Comparison of ENCODE assay signal across 14 cellular contexts in the genomic region with DNA sequence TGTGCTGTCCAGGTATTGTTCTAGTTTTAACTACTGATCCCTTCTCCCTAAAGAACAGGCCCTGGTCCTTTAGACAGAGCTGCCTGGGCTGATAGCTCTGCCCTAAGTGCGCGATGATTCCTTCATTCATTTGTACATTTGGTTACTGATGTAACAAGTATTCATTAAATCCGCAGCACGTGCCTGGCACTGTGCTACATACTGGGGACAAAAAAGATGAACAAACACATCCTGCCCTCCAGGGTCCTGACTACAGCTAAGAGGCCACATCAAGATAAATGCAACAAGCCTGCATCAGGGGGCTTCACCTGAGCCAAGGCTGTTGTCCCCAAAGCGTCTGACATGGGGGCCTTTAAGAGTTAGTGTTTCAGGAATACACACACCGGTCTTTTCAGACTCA.
DNase-seq lines count a peak whose midpoint lies in the region; ATAC-seq, FAIRE-seq and TF ChIP-seq lines count a peak whose summit lies in the region.
"Had no signal": no experiment of that assay in that cellular context is flagged by ENCODE, and none has a peak within 500 bp of the region (broad histone marks: within the 10 kb centered on the region; RNA-seq: fewer than 3 reads in every experiment).

No MANE protein-coding gene starts in this region.

- TF ChIP-seq RAD21 in H1 (IDR thresholded peaks at IDR 0.05 in 1 of 2, conservative IDR thresholded peaks at IDR 0.05 in 1 of 2; ENCODE audit: low read depth in 2 of 2, low read length in 2 of 2) = no peak

- H3K79me2 ChIP-seq in H9 (ENCODE audit: insufficient read depth, low read length) (no peaks in the 10 kb centered on the region; the same call in 1 of the 2 replicates), H1 (ENCODE audit: control insufficient read depth in 1 of 2, insufficient read depth in 2 of 2, low read length in 2 of 2) (peaks cover 0 to 16% of the 10 kb centered on the region in 2 experiments; a peak in 3 of 4 replicates)

- no peak overlapping the region for H3T11ph ChIP-seq in H9 (ENCODE audit: low read length)

- H2AK5ac ChIP-seq in H9 (ENCODE audit: insufficient read length, low read length) (no peak overlapping the region), H1 (ENCODE audit: low read depth, low read length) (no peak overlapping the region; the same call in 1 of the 2 replicates), neuronal stem cell (ENCODE audit: low read depth, low read length) (no peak overlapping the region)

- H3K27ac ChIP-seq in H9 (ENCODE audit: insufficient read length, low read depth, low read length) (no peak overlapping the region), H1 (ENCODE audit: low read depth, low read length) (no peak overlapping the region), neuronal stem cell (replicated peaks; ENCODE audit: low read length) (no peak overlapping the region)
- H3K27ac ChIP-seq: BLaER1 treated with 17β-estradiol and CSF1 and Interleukin-3, amounts not matched to agents 10 nM and 100 nM; GM23248 had no signal

- no peaks in the 10 kb centered on the region for H3K79me1 ChIP-seq in H9 (ENCODE audit: insufficient read depth, low read depth, low read length, poor library complexity, severe bottlenecking)
- H3K79me1 ChIP-seq in H1 (ENCODE audit: low read depth, low read length) = peaks cover 6% of the 10 kb centered on the region; the same call in 1 of the 2 replicates
- H3K79me1 ChIP-seq in neuronal stem cell (ENCODE audit: low read depth, low read length) = peaks cover 6% of the 10 kb centered on the region

- no peaks in the 10 kb centered on the region for H3K9me3 ChIP-seq in H9 (ENCODE audit: control insufficient read depth, low read depth, low read length)
- H3K9me3 ChIP-seq in H1 (ENCODE audit: insufficient read depth in 2 of 2, low read depth in 1 of 2, low read length in 1 of 2) = no peaks in the 10 kb centered on the region
- H3K9me3 ChIP-seq in neuronal stem cell (replicated peaks in 1 of 2; ENCODE audit: control insufficient read depth in 2 of 2, insufficient read depth in 1 of 2, low read depth in 1 of 2, low read length in 2 of 2) = peaks cover 0 to 6% of the 10 kb centered on the region in 2 donors
- H3K9me3 ChIP-seq: BLaER1 treated with 17β-estradiol and CSF1 and Interleukin-3, amounts not matched to agents 10 nM and 100 nM had no signal

- WGBS in H9 (ENCODE audit: extremely low coverage, insufficient read length, low lambda C conversion rate) = no CpG with 5 or more reads among the region's 6 CpGs
- WGBS in H1 (ENCODE audit: extremely low coverage in 1 of 2, insufficient coverage in 1 of 2, insufficient read length in 1 of 2, insufficient replicate concordance in 2 of 2, low coverage in 1 of 2, low lambda C conversion rate in 2 of 2, missing lambda C conversion rate in 1 of 2), 2 experiments = 90% methylated on average over 6 of the region's 6 CpGs; no CpG with 5 or more reads in 1 of the 2 experiments
- WGBS in neuronal stem cell (ENCODE audit: extremely low coverage in 2 of 2, insufficient read length in 2 of 2, insufficient replicate concordance in 1 of 2), 2 donors = no CpG with 5 or more reads among the region's 6 CpGs

- H3K4me1 ChIP-seq in H9 (ENCODE audit: insufficient read depth, low read length) (peaks cover 5% of the 10 kb centered on the region; the same call in 1 of the 2 replicates), H1 (replicated peaks in 1 of 4; ENCODE audit: control insufficient read depth in 3 of 4, insufficient read depth in 4 of 4, low read length in 3 of 4) (peaks cover 7 to 27% (median 10%) of the 10 kb centered on the region in 4 experiments), neuronal stem cell (ENCODE audit: control insufficient read depth in 2 of 2, insufficient read depth in 1 of 2, low read depth in 1 of 2, low read length in 2 of 2) (peaks cover 17 to 22% of the 10 kb centered on the region in 2 donors)

- H2BK5ac ChIP-seq in H9 (ENCODE audit: insufficient read length, low read length) (no peak overlapping the region), H1 (ENCODE audit: low read depth, low read length) (peak overlapping the region; percentile 2; the same call in 1 of the 2 replicates), neuronal stem cell (ENCODE audit: low read length) (no peak overlapping the region)

- POLR2A ChIA-PET in H1 (lab: Charles Lee; ENCODE audit: partially characterized antibody) = interaction anchor here (0.8 to 4.0 kb wide), 14 partner anchors 31 to 166 kb away, joined by 3 to 23 read pairs (median 4); a partner anchor contains a TSS

- H4K91ac ChIP-seq in H9 (ENCODE audit: insufficient read length, low read depth, low read length) (no peak overlapping the region), H1 (replicated peaks; ENCODE audit: insufficient read length, low read length) (peak overlapping the region; percentile 45), neuronal stem cell (ENCODE audit: low read depth, low read length, poor library complexity) (no peak overlapping the region)

- H3K27ac Mint-ChIP-seq in H9 = peak overlapping the region in 2 of 3 experiments; percentile 15 to 57; a peak in 2 of 7 replicates
- H3K27ac Mint-ChIP-seq: CD4-positive, CD25-positive, alpha-beta regulatory T cell had no signal

- H3K36me3 Mint-ChIP-seq in H9 (ENCODE audit: insufficient read depth in 1 of 3, low read depth in 3 of 3) = no peaks in the 10 kb centered on the region
- H3K36me3 Mint-ChIP-seq: CD4-positive, CD25-positive, alpha-beta regulatory T cell had no signal

- H2BK12ac ChIP-seq in H9 (ENCODE audit: insufficient read length, low read depth, low read length) (no peak overlapping the region), H1 (ENCODE audit: low read depth, low read length) (peak overlapping the region; percentile 45; the same call in 1 of the 2 replicates), neuronal stem cell (ENCODE audit: low read length) (no peak overlapping the region)

- H3K23me2 ChIP-seq in H9 (ENCODE audit: insufficient read length, low read depth, low read length, poor library complexity, severe bottlenecking) (no peaks in the 10 kb centered on the region), H1 (ENCODE audit: low read depth, low read length) (peaks cover 10% of the 10 kb centered on the region)

- no peak overlapping the region for H3K4me3 Mint-ChIP-seq in H9
- H3K4me3 Mint-ChIP-seq: CD4-positive, CD25-positive, alpha-beta regulatory T cell had no signal

- H3K4me2 ChIP-seq in H9 (ENCODE audit: insufficient read depth, insufficient read length, low read length) (no peak overlapping the region), H1 (ENCODE audit: insufficient read depth in 1 of 2, low read depth in 2 of 2, low read length in 2 of 2) (no peak overlapping the region), neuronal stem cell (ENCODE audit: insufficient read depth, low read length, poor library complexity, severe bottlenecking) (no peak overlapping the region)
- H3K4me2 ChIP-seq: BLaER1 treated with 17β-estradiol and CSF1 and Interleukin-3, amounts not matched to agents 10 nM and 100 nM had no signal

- no peak overlapping the region for H2AFZ ChIP-seq in H9 (ENCODE audit: low read length)
- peak overlapping the region; percentile 3 for H2AFZ ChIP-seq in H1 (ENCODE audit: low read length)
- peak overlapping the region; percentile 52 for H2AFZ ChIP-seq in neuronal stem cell (ENCODE audit: low read length)

- no peak for FAIRE-seq in H1 (lab: Jason Lieb, UNC)
- FAIRE-seq: GM19239 had no signal

- no peak overlapping the region for H2BK120ac ChIP-seq in H9 (ENCODE audit: low read depth, low read length, poor library complexity, severe bottlenecking)
- peak overlapping the region; percentile 60 for H2BK120ac ChIP-seq in H1 (replicated peaks; ENCODE audit: low read depth, low read length)
- no peak overlapping the region for H2BK120ac ChIP-seq in neuronal stem cell (ENCODE audit: low read depth, low read length)

- CTCF ChIA-PET in H1 (lab: Charles Lee; ENCODE audit: partially characterized antibody) = interaction anchor here (0.6 to 5.8 kb wide), 46 partner anchors 9 to 1369 kb away, joined by 3 to 164 read pairs (median 5); no protein-coding TSS in a partner anchor

- H3K56ac ChIP-seq in H9 (ENCODE audit: insufficient read length, low read depth, low read length) (no peak overlapping the region), H1 (replicated peaks; ENCODE audit: insufficient read length, low read depth, low read length) (no peak overlapping the region)

- H3K14ac ChIP-seq in H9 (ENCODE audit: insufficient read depth, low read length) = no peak overlapping the region
- no peak overlapping the region for H3K14ac ChIP-seq in H1 (ENCODE audit: insufficient read length)
- no peak overlapping the region for H3K14ac ChIP-seq in neuronal stem cell (ENCODE audit: low read length)

- H3K4me3 ChIP-seq in H1 (ENCODE audit: extremely low read depth in 1 of 4, insufficient read depth in 2 of 4, low read depth in 3 of 4, low read length in 4 of 4) = no peak overlapping the region
- no peak overlapping the region for H3K4me3 ChIP-seq in neuronal stem cell (ENCODE audit: low read length in 2 of 2)
- H3K4me3 ChIP-seq: BLaER1 treated with 17β-estradiol and CSF1 and Interleukin-3, amounts not matched to agents 10 nM and 100 nM; GM23248 had no signal

- in situ Hi-C loops in GM13976 (cut with MboI; ENCODE audit: low sequenced_read_pairs, unreplicated experiment) = no loop called here

- TF ChIP-seq EP300 in H1 (IDR thresholded peaks at IDR 0.05; ENCODE audit: borderline replicate concordance in 1 of 2, low read depth in 2 of 2, low read length in 2 of 2) = no peak

- no peak for TF ChIP-seq POLR2A in H1 (IDR thresholded peaks at IDR 0.05; ENCODE audit: control extremely low read depth in 1 of 2, low read depth in 2 of 2, low read length in 2 of 2)

- ATAC-seq in GM21367 (IDR thresholded peaks at IDR 0.05; ENCODE audit: unreplicated experiment) = no peak

- H3K9ac ChIP-seq in H9 (ENCODE audit: extremely low read depth, insufficient read length, low read length) (no peak overlapping the region), H1 (replicated peaks in 1 of 4; ENCODE audit: extremely low read depth in 1 of 4, low read depth in 3 of 4, low read length in 3 of 4) (no peak overlapping the region), neuronal stem cell (ENCODE audit: low read depth, low read length, poor library complexity) (no peak overlapping the region)
- H3K9ac ChIP-seq: BLaER1 treated with 17β-estradiol and CSF1 and Interleukin-3, amounts not matched to agents 10 nM and 100 nM; GM23248 had no signal

- H4K8ac ChIP-seq in H9 (replicated peaks; ENCODE audit: insufficient read length, low read depth, low read length) (no peak overlapping the region), H1 (ENCODE audit: extremely low read depth, insufficient read depth, low read length) (no peak overlapping the region), neuronal stem cell (ENCODE audit: low read depth, low read length) (no peak overlapping the region)

- H2BK15ac ChIP-seq in H9 (ENCODE audit: low read depth, low read length) (no peak overlapping the region), H1 (ENCODE audit: low read length) (no peak overlapping the region), neuronal stem cell (ENCODE audit: low read length) (no peak overlapping the region)

- peaks cover 2% of the 10 kb centered on the region for H3K27me3 Mint-ChIP-seq in H9 (ENCODE audit: low read depth)
- H3K27me3 Mint-ChIP-seq: CD4-positive, CD25-positive, alpha-beta regulatory T cell had no signal

- H3K18ac ChIP-seq in H9 (ENCODE audit: insufficient read length, low read depth, low read length) = no peak overlapping the region
- peak overlapping the region; percentile 5; the same call in 1 of the 2 replicates for H3K18ac ChIP-seq in H1 (ENCODE audit: extremely low read depth, low read length)
- H3K18ac ChIP-seq in neuronal stem cell (ENCODE audit: low read length) = no peak overlapping the region

- peaks cover 31 to 37% of the 10 kb centered on the region in 2 experiments for H3K4me1 Mint-ChIP-seq in H9

- H3K9me3 Mint-ChIP-seq in H9 = peaks cover 3 to 5% of the 10 kb centered on the region in 2 experiments; a peak in 3 of 5 replicates

- H3K36me3 ChIP-seq in H1 (ENCODE audit: control insufficient read depth in 2 of 4, insufficient read depth in 4 of 4, low read length in 3 of 4) (no peaks in the 10 kb centered on the region), neuronal stem cell (replicated peaks in 1 of 2; ENCODE audit: control insufficient read depth in 2 of 2, insufficient read depth in 2 of 2, low read length in 2 of 2) (no peaks in the 10 kb centered on the region)
- H3K36me3 ChIP-seq: BLaER1 treated with 17β-estradiol and CSF1 and Interleukin-3, amounts not matched to agents 10 nM and 100 nM had no signal

- no peak overlapping the region for H4K5ac ChIP-seq in H9 (ENCODE audit: insufficient read length, low read depth, low read length)
- H4K5ac ChIP-seq in H1 (ENCODE audit: insufficient read length, low read depth, low read length) = no peak overlapping the region

- H3K4ac ChIP-seq in H9 (ENCODE audit: low read depth, low read length) (no peak overlapping the region), H1 (replicated peaks; ENCODE audit: insufficient read length, low read depth, low read length) (no peak overlapping the region), neuronal stem cell (ENCODE audit: low read length) (no peak overlapping the region)

- no peak overlapping the region for H3K23ac ChIP-seq in H9 (ENCODE audit: insufficient read length, low read depth, low read length)
- no peak overlapping the region for H3K23ac ChIP-seq in H1 (ENCODE audit: insufficient read length)
- no peak overlapping the region for H3K23ac ChIP-seq in neuronal stem cell (ENCODE audit: low read depth, low read length, poor library complexity)

- no peak overlapping the region for H2BK20ac ChIP-seq in H9 (ENCODE audit: low read depth, low read length, poor library complexity, severe bottlenecking)
- H2BK20ac ChIP-seq in H1 (ENCODE audit: low read length) = peak overlapping the region; percentile 80; the same call in 1 of the 2 replicates

- H3K27me3 ChIP-seq in H9 (ENCODE audit: insufficient read depth, low read length) = no peaks in the 10 kb centered on the region
- H3K27me3 ChIP-seq in H1 (replicated peaks in 1 of 4; ENCODE audit: control insufficient read depth in 3 of 4, extremely low read depth in 1 of 4, insufficient read depth in 3 of 4, low read length in 3 of 4) = no peaks in the 10 kb centered on the region
- peaks cover 0 to 2% (median 0%) of the 10 kb centered on the region in 3 experiments for H3K27me3 ChIP-seq in neuronal stem cell (ENCODE audit: control insufficient read depth in 3 of 3, insufficient read depth in 3 of 3, low read depth in 1 of 3, low read length in 3 of 3)
- H3K27me3 ChIP-seq: BLaER1 treated with 17β-estradiol and CSF1 and Interleukin-3, amounts not matched to agents 10 nM and 100 nM had no signal

- TF ChIP-seq CTCF in GM13976 (IDR thresholded peaks at IDR 0.05; ENCODE audit: borderline replicate concordance, control extremely low read depth, extremely low read depth, insufficient read depth, missing control alignments) = no peak
- TF ChIP-seq CTCF in H9 (conservative IDR thresholded peaks at IDR 0.05) = no peak
- TF ChIP-seq CTCF in H1 (IDR thresholded peaks at IDR 0.05; ENCODE audit: control extremely low read depth in 1 of 3, insufficient read depth in 1 of 3, low read depth in 1 of 3, low read length in 3 of 3) = no peak

- H4K20me1 ChIP-seq in H9 (ENCODE audit: control insufficient read depth, insufficient read depth, insufficient read length) = no peaks in the 10 kb centered on the region
- peaks cover 0 to 5% of the 10 kb centered on the region in 2 experiments for H4K20me1 ChIP-seq in H1 (replicated peaks in 1 of 2; ENCODE audit: control insufficient read depth in 1 of 2, insufficient read depth in 2 of 2, low read length in 2 of 2)

- DNase-seq in GM13976 (ENCODE audit: low spot score) (peak; percentile 14), H9 (no peak), H1 (ENCODE audit: low read depth in 1 of 2, low spot score in 2 of 2) (no peak), neuronal stem cell (ENCODE audit: low spot score) (no peak), GM19240 (ENCODE audit: insufficient read length, low spot score) (no peak), NCI-H1105 treated with DMSO at 0.1 percent for 48 hours (lab: John Stamatoyannopoulos, UW) (no peak), NCI-H748 (lab: John Stamatoyannopoulos, UW; ENCODE audit: unreplicated experiment) (no peak)
- DNase-seq: ACHN; CD4-positive, CD25-positive, alpha-beta regulatory T cell; GM23248; IMR-90 had no signal
